30 cellular contexts compared by ENCODE assay signal in the genomic region with DNA sequence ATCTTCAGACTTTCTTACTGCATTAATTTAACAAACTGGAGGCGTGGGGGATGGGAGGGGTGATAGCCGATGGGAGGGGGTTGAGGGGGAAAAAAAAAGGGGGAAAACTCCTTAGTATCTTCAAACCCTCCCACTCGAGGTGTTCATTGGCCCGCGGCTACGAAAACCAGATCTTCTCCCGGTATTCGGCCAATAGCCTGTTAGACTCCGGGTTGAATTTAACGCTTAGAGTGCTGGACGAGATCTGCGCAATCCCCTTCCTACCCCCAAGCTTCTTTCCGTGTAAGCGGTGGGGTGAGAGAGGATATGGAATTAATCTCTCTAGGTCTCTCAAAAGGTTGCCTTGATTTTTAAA. TPM values are rescaled to one million over a fixed set of nuclear protein-coding genes. Genes with fewer than 3 reads are reported as not detected.
DNase-seq lines count a peak whose midpoint lies in the region; ATAC-seq and TF ChIP-seq lines count a peak whose summit lies in the region.
"Had no signal": no experiment of that assay in that cellular context is flagged by ENCODE, and none has a peak within 500 bp of the region (broad histone marks: within the 10 kb centered on the region; RNA-seq: fewer than 3 reads in every experiment).

No MANE protein-coding gene starts in this region.

- peaks cover 7% of the 10 kb centered on the region for H3K27me3 Mint-ChIP-seq in glutamatergic neuron (ENCODE audit: unreplicated experiment)

- H3K4me3 Mint-ChIP-seq in glutamatergic neuron (ENCODE audit: unreplicated experiment): peak overlapping the region; percentile 72
- H3K4me3 Mint-ChIP-seq: activated B cell treated with CpG ODN at 0.5 μM for 24 hours; activated naive CD8-positive, alpha-beta T cell treated with anti-CD3 and anti-CD28 coated beads for 36 hours; CD14-positive monocyte; mesothelial cell of epicardium; naive thymus-derived CD8-positive, alpha-beta T cell had no signal

- DNase-seq in NCI-H82 treated with DMSO at 0.1 percent for 48 hours (lab: John Stamatoyannopoulos, UW; ENCODE audit: unreplicated experiment): peak; percentile 89
- no peak for DNase-seq in glutamatergic neuron
- DNase-seq in posterior cingulate gyrus: peak in 7 of 10 donors; percentile 23 to 85 (median 47)
- no peak for DNase-seq in Right ventricle myocardium inferior (ENCODE audit: missing footprints)
- DNase-seq in RKO (ENCODE audit: low spot score): no peak
- no peak for DNase-seq in stimulated activated CD4-positive, alpha-beta T cell treated with anti-CD3 and anti-CD28 coated beads, Interleukin-4, amount 100 ng/mL, for 4 hours
- DNase-seq: activated B cell treated with CpG ODN at 0.5 μM for 24 hours; activated CD4-positive, alpha-beta T cell treated with anti-CD3 and anti-CD28 coated beads, Interleukin-2, amount 50 U/mL, for 4 hours; activated CD8-positive, alpha-beta memory T cell treated with anti-CD3 and anti-CD28 coated beads, Interleukin-2, amount 50 U/mL, for 48 hours; activated naive CD8-positive, alpha-beta T cell treated with anti-CD3 and anti-CD28 coated beads for 36 hours; dermis blood vessel endothelial cell; DMS 273 treated with DMSO at 0.1 percent for 48 hours; islet precursor cell; naive thymus-derived CD8-positive, alpha-beta T cell; NCI-H1105 treated with DMSO at 0.1 percent for 48 hours; NCI-H2107; stimulated activated CD4-positive, alpha-beta T cell treated with anti-CD3 and anti-CD28 coated beads, Interleukin-4, amount 100 ng/mL, for 24 hours; stimulated activated naive CD4-positive, alpha-beta T cell; T1000; testis had no signal

- H3K4me3 ChIP-seq in HUES6 (ENCODE audit: low read depth, low read length): peak overlapping the region; percentile 45; the same call in 1 of the 2 replicates
- H3K4me3 ChIP-seq: ascending aorta, right atrium auricular region, testis, vagina had no signal

- H3K9ac ChIP-seq in HUES6 (ENCODE audit: low read length): no peak overlapping the region

- H3K9me3 Mint-ChIP-seq in glutamatergic neuron (ENCODE audit: unreplicated experiment): no peaks in the 10 kb centered on the region
- H3K9me3 Mint-ChIP-seq: activated T-helper 2 cell treated with anti-CD3 and anti-CD28 coated beads, Interferon-gamma antibody, Interleukin-2, Interleukin-4, amounts not matched to agents 10 μg/mL and 5 μg/mL and 100 μg/mL, durations not matched to agents 14 hours and 24 hours and 36 hours had no signal

- H3K4me1 Mint-ChIP-seq in glutamatergic neuron (ENCODE audit: low read depth, unreplicated experiment): peaks cover 16% of the 10 kb centered on the region
- H3K4me1 Mint-ChIP-seq: activated B cell treated with CpG ODN at 0.5 μM for 24 hours; activated naive CD8-positive, alpha-beta T cell treated with anti-CD3 and anti-CD28 coated beads for 36 hours; CD14-positive monocyte; mesothelial cell of epicardium had no signal

- H3K27ac Mint-ChIP-seq in glutamatergic neuron (ENCODE audit: unreplicated experiment): no peak overlapping the region
- H3K27ac Mint-ChIP-seq: activated B cell treated with CpG ODN at 0.5 μM for 24 hours; activated naive CD8-positive, alpha-beta T cell treated with anti-CD3 and anti-CD28 coated beads for 36 hours; activated T-helper 2 cell treated with anti-CD3 and anti-CD28 coated beads, Interferon-gamma antibody, Interleukin-2, Interleukin-4, amounts not matched to agents 10 μg/mL and 5 μg/mL and 100 μg/mL, durations not matched to agents 14 hours and 24 hours and 36 hours; CD14-positive monocyte; mesothelial cell of epicardium; naive thymus-derived CD8-positive, alpha-beta T cell had no signal

- ATAC-seq in Right ventricle myocardium inferior: no peak
- ATAC-seq: naive thymus-derived CD8-positive, alpha-beta T cell had no signal

- intact Hi-C loops in posterior cingulate gyrus (cut with DNase I): no loop called here
- intact Hi-C loops in Right ventricle myocardium inferior (cut with DNase I): no loop called here

- H3K36me3 Mint-ChIP-seq in glutamatergic neuron (ENCODE audit: unreplicated experiment): no peaks in the 10 kb centered on the region
- H3K36me3 Mint-ChIP-seq: activated naive CD8-positive, alpha-beta T cell treated with anti-CD3 and anti-CD28 coated beads for 36 hours; CD14-positive monocyte; mesothelial cell of epicardium had no signal

- H3K4me1 ChIP-seq in HUES6 (ENCODE audit: control insufficient read depth, insufficient read depth, low read length): peaks cover 3% of the 10 kb centered on the region; the same call in 1 of the 2 replicates
- H3K4me1 ChIP-seq: ascending aorta, right atrium auricular region, testis, vagina had no signal

- peaks cover 46% of the 10 kb centered on the region for H3K27me3 ChIP-seq in HUES6 (ENCODE audit: control insufficient read depth, insufficient read depth, low read length)
- H3K27me3 ChIP-seq: right atrium auricular region, testis, vagina had no signal

- H3K36me3 ChIP-seq in HUES6 (ENCODE audit: control insufficient read depth, insufficient read depth, low read length): no peaks in the 10 kb centered on the region
- H3K36me3 ChIP-seq: ascending aorta, right atrium auricular region, vagina had no signal

- no peak overlapping the region for H3K27ac ChIP-seq in HUES6 (ENCODE audit: low read depth, low read length)
- H3K27ac ChIP-seq: ascending aorta, right atrium auricular region, testis, vagina had no signal

- H3K9me3 ChIP-seq in HUES6 (ENCODE audit: control insufficient read depth, insufficient read depth, low read depth, low read length): no peaks in the 10 kb centered on the region
- H3K9me3 ChIP-seq: right atrium auricular region, testis, vagina had no signal

- TF ChIP-seq CTCF in glutamatergic neuron (IDR thresholded peaks at IDR 0.05; ENCODE audit: partially characterized antibody, unreplicated experiment): no peak

RNA-seq across cellular contexts. Expression of a gene that starts 0.7 kb away (rescaled TPM):
- total RNA-seq in glutamatergic neuron (ENCODE audit: unreplicated experiment) (0.22 TPM), Right ventricle myocardium inferior (not detected)
- total RNA-seq: activated B cell treated with CpG ODN at 0.5 μM for 24 hours; activated naive CD8-positive, alpha-beta T cell treated with anti-CD3 and anti-CD28 coated beads for 36 hours; activated T-helper 2 cell treated with anti-CD3 and anti-CD28 coated beads, Interferon-gamma antibody, Interleukin-2, Interleukin-4, amounts not matched to agents 10 μg/mL and 5 μg/mL and 100 μg/mL, durations not matched to agents 14 hours and 24 hours and 36 hours; ascending aorta; dermis blood vessel endothelial cell; liver; MCF 10A; mesothelial cell of epicardium; naive thymus-derived CD8-positive, alpha-beta T cell; osteocyte; right atrium auricular region; testis; vagina had no signal

Comparison
In these comparisons a context has a peak if more than half of its experiments do, and no peak if none do; other contexts are left out.
1. DNase-seq: peak in NCI-H82 treated with DMSO at 0.1 percent for 48 hours (single experiment) and posterior cingulate gyrus (7 of 10); none in glutamatergic neuron (single experiment), Right ventricle myocardium inferior (single experiment), RKO (single experiment) and stimulated activated CD4-positive, alpha-beta T cell treated with anti-CD3 and anti-CD28 coated beads, Interleukin-4, amount 100 ng/mL, for 4 hours (0 of 2).